Comparison of ENCODE assay signal across 20 cellular contexts in the genomic region with DNA sequence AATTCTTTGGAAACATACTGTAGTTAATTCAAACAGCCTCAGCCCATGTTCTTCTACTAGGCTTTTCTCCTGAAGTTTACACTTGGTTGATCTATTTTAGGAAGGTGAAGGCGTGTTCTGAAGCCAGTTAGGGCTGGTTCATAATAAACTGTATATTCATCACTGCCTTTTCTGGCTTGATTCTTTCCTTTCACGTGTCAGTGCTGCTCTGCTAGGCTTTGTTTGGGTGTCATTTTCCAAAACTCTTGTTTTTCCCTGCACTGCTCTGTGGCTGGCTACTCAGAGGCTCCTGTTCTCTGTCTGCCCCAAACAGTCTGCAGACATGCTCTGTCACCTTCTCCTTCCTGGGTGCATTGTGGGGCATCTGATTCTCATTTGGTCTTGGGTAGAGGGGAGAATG.
A peak's percentile ranks its signal among the peaks of the same experiment; 100 is the strongest.
DNase-seq lines count a peak whose midpoint lies in the region; ATAC-seq and TF ChIP-seq lines count a peak whose summit lies in the region.
"Had no signal": no experiment of that assay in that cellular context is flagged by ENCODE, and none has a peak within 500 bp of the region (broad histone marks: within the 10 kb centered on the region; RNA-seq: fewer than 3 reads in every experiment).

No MANE protein-coding gene starts in this region.

- H3K18ac ChIP-seq in neuronal stem cell (ENCODE audit: low read length): no peak overlapping the region

- peaks cover 0 to 6% of the 10 kb centered on the region in 2 donors for H3K4me1 ChIP-seq in neuronal stem cell (ENCODE audit: control insufficient read depth in 2 of 2, insufficient read depth in 1 of 2, low read depth in 1 of 2, low read length in 2 of 2)
- H3K4me1 ChIP-seq: BE2C had no signal

- H3K4ac ChIP-seq in neuronal stem cell (ENCODE audit: low read length): no peak overlapping the region

- H3K27ac Mint-ChIP-seq in activated CD8-positive, alpha-beta memory T cell treated with anti-CD3 and anti-CD28 coated beads, Interleukin-2, amount 10 ng/mL, durations not matched to agents 7 days and 5 days: no peak overlapping the region
- H3K27ac Mint-ChIP-seq: activated B cell treated with CpG ODN at 0.5 μM for 24 hours; activated naive CD4-positive, alpha-beta T cell treated with anti-CD3 and anti-CD28 coated beads, Interleukin-2, amount 50 U/mL, for 24 hours; T-cell had no signal

- H3K4me3 ChIP-seq in AG10803 (ENCODE audit: low read length) (no peak overlapping the region), MG63 (no peak overlapping the region), neuronal stem cell (ENCODE audit: low read length in 2 of 2) (no peak overlapping the region)

- no peak overlapping the region for H4K91ac ChIP-seq in neuronal stem cell (ENCODE audit: low read depth, low read length, poor library complexity)

- no peak overlapping the region for H3K23ac ChIP-seq in neuronal stem cell (ENCODE audit: low read depth, low read length, poor library complexity)

- no peaks in the 10 kb centered on the region for H3K79me1 ChIP-seq in neuronal stem cell (ENCODE audit: low read depth, low read length)

- no peaks in the 10 kb centered on the region for H3K27me3 Mint-ChIP-seq in activated CD8-positive, alpha-beta memory T cell treated with anti-CD3 and anti-CD28 coated beads, Interleukin-2, amount 10 ng/mL, durations not matched to agents 7 days and 5 days
- H3K27me3 Mint-ChIP-seq: activated B cell treated with CpG ODN at 0.5 μM for 24 hours; activated naive CD4-positive, alpha-beta T cell treated with anti-CD3 and anti-CD28 coated beads, Interleukin-2, amount 50 U/mL, for 24 hours; central memory CD8-positive, alpha-beta T cell had no signal

- H3K27me3 ChIP-seq in MG63 (no peaks in the 10 kb centered on the region), neuronal stem cell (ENCODE audit: control insufficient read depth in 3 of 3, insufficient read depth in 3 of 3, low read depth in 1 of 3, low read length in 3 of 3) (no peaks in the 10 kb centered on the region)
- H3K27me3 ChIP-seq: BE2C had no signal

- H2BK15ac ChIP-seq in neuronal stem cell (ENCODE audit: low read length): no peak overlapping the region

- no peaks in the 10 kb centered on the region for H3K9me3 Mint-ChIP-seq in activated CD8-positive, alpha-beta memory T cell treated with anti-CD3 and anti-CD28 coated beads, Interleukin-2, amount 10 ng/mL, durations not matched to agents 7 days and 5 days (ENCODE audit: low read depth)
- H3K9me3 Mint-ChIP-seq: activated B cell treated with CpG ODN at 0.5 μM for 24 hours; activated naive CD4-positive, alpha-beta T cell treated with anti-CD3 and anti-CD28 coated beads, Interleukin-2, amount 50 U/mL, for 24 hours; central memory CD8-positive, alpha-beta T cell; T-cell had no signal

- H3K9me3 ChIP-seq in MG63 (no peaks in the 10 kb centered on the region), neuronal stem cell (replicated peaks in 1 of 2; ENCODE audit: control insufficient read depth in 2 of 2, insufficient read depth in 1 of 2, low read depth in 1 of 2, low read length in 2 of 2) (peaks cover 0 to 6% of the 10 kb centered on the region in 2 donors)
- H3K9me3 ChIP-seq: BE2C had no signal

- H2AK5ac ChIP-seq in neuronal stem cell (ENCODE audit: low read depth, low read length): no peak overlapping the region

- H2BK12ac ChIP-seq in neuronal stem cell (ENCODE audit: low read length): no peak overlapping the region

- DNase-seq in AG10803 (ENCODE audit: low read depth): peak; percentile 25
- peak; percentile 2 for DNase-seq in MG63
- DNase-seq in glomerular visceral epithelial cell (ENCODE audit: extremely low spot score): peak; percentile 4
- no peak for DNase-seq in neuronal stem cell (ENCODE audit: low spot score)
- no peak for DNase-seq in NCI-H146 treated with DMSO at 0.1 percent for 48 hours (lab: John Stamatoyannopoulos, UW; ENCODE audit: unreplicated experiment)
- DNase-seq in activated CD8-positive, alpha-beta memory T cell treated with anti-CD3 and anti-CD28 coated beads, Interleukin-2, amount 10 ng/mL, durations not matched to agents 7 days and 5 days: no peak
- DNase-seq: activated B cell treated with CpG ODN at 0.5 μM for 24 hours; activated CD8-positive, alpha-beta memory T cell treated with anti-CD3 and anti-CD28 coated beads, Interleukin-2, amount 50 U/mL, for 48 hours; BE2C; KG1; NCI-H1694; NCI-H82; stimulated activated CD4-positive, alpha-beta T cell treated with anti-CD3 and anti-CD28 coated beads, Interleukin-12 subunit alpha, Interleukin-12 subunit beta, amount 100 ng/mL, for 4 hours; T-cell had no signal

- H3K4me3 Mint-ChIP-seq in activated CD8-positive, alpha-beta memory T cell treated with anti-CD3 and anti-CD28 coated beads, Interleukin-2, amount 10 ng/mL, durations not matched to agents 7 days and 5 days: no peak overlapping the region
- H3K4me3 Mint-ChIP-seq: activated B cell treated with CpG ODN at 0.5 μM for 24 hours; activated naive CD4-positive, alpha-beta T cell treated with anti-CD3 and anti-CD28 coated beads, Interleukin-2, amount 50 U/mL, for 24 hours; central memory CD8-positive, alpha-beta T cell; neural crest cell; T-cell had no signal

- H3K27ac ChIP-seq in neuronal stem cell (replicated peaks; ENCODE audit: low read length): no peak overlapping the region

- no peak overlapping the region for H3K14ac ChIP-seq in neuronal stem cell (ENCODE audit: low read length)

- H3K9ac ChIP-seq in neuronal stem cell (ENCODE audit: low read depth, low read length, poor library complexity): no peak overlapping the region

- WGBS in neuronal stem cell (ENCODE audit: extremely low coverage in 2 of 2, insufficient read length in 2 of 2, insufficient replicate concordance in 1 of 2), 2 donors: no CpG with 5 or more reads among the region's 2 CpGs

- CTCF ChIA-PET in activated CD8-positive, alpha-beta memory T cell treated with anti-CD3 and anti-CD28 coated beads, Interleukin-2, amount 10 ng/mL, durations not matched to agents 7 days and 5 days (lab: Charles Lee): no interaction called here

- no peak for ATAC-seq in activated CD8-positive, alpha-beta memory T cell treated with anti-CD3 and anti-CD28 coated beads, Interleukin-2, amount 10 ng/mL, durations not matched to agents 7 days and 5 days
- ATAC-seq in HG02973 (IDR thresholded peaks at IDR 0.05; ENCODE audit: unreplicated experiment) (no peak), HG02571 (IDR thresholded peaks at IDR 0.05; ENCODE audit: unreplicated experiment) (no peak)
- ATAC-seq: HCT116, T-cell had no signal

- H3K4me1 Mint-ChIP-seq in activated CD8-positive, alpha-beta memory T cell treated with anti-CD3 and anti-CD28 coated beads, Interleukin-2, amount 10 ng/mL, durations not matched to agents 7 days and 5 days: no peaks in the 10 kb centered on the region
- H3K4me1 Mint-ChIP-seq: activated B cell treated with CpG ODN at 0.5 μM for 24 hours; activated naive CD4-positive, alpha-beta T cell treated with anti-CD3 and anti-CD28 coated beads, Interleukin-2, amount 50 U/mL, for 24 hours; central memory CD8-positive, alpha-beta T cell; T-cell had no signal

- H3K36me3 Mint-ChIP-seq in activated CD8-positive, alpha-beta memory T cell treated with anti-CD3 and anti-CD28 coated beads, Interleukin-2, amount 10 ng/mL, durations not matched to agents 7 days and 5 days: no peaks in the 10 kb centered on the region
- H3K36me3 Mint-ChIP-seq: T-cell had no signal

- H3K36me3 ChIP-seq in MG63 (0 out of 2 replicates have a peak, but pooled peaks cover 1% of the 10 kb centered on the region), neuronal stem cell (replicated peaks in 1 of 2; ENCODE audit: control insufficient read depth in 2 of 2, insufficient read depth in 2 of 2, low read length in 2 of 2) (peaks cover 0 to 4% of the 10 kb centered on the region in 2 donors)
- H3K36me3 ChIP-seq: BE2C had no signal

- H4K8ac ChIP-seq in neuronal stem cell (ENCODE audit: low read depth, low read length): no peak overlapping the region

- no peak overlapping the region for H2BK120ac ChIP-seq in neuronal stem cell (ENCODE audit: low read depth, low read length)

- peak overlapping the region; percentile 63 for H2AFZ ChIP-seq in neuronal stem cell (ENCODE audit: low read length)

- H3K4me2 ChIP-seq in neuronal stem cell (ENCODE audit: insufficient read depth, low read length, poor library complexity, severe bottlenecking): no peak overlapping the region

- no peak for TF ChIP-seq CTCF in AG10803 (conservative IDR thresholded peaks at IDR 0.05; ENCODE audit: low read length)

- H2BK5ac ChIP-seq in neuronal stem cell (ENCODE audit: low read length): no peak overlapping the region

Comparison
In these comparisons a context has a peak if more than half of its experiments do, and no peak if none do; other contexts are left out.
1. DNase-seq: peak in AG10803 (single experiment), MG63 (single experiment) and glomerular visceral epithelial cell (single experiment); none in neuronal stem cell (single experiment), NCI-H146 treated with DMSO at 0.1 percent for 48 hours (single experiment) and activated CD8-positive, alpha-beta memory T cell treated with anti-CD3 and anti-CD28 coated beads, Interleukin-2, amount 10 ng/mL, durations not matched to agents 7 days and 5 days (single experiment).